Comparison of ENCODE assay signal across 13 cellular contexts in genomic region chr17:41692722-41693521, GRCh38. TPM values are rescaled to one million over a fixed set of nuclear protein-coding genes. Genes with fewer than 3 reads are reported as not detected.
A peak's percentile ranks its signal among the peaks of the same experiment; 100 is the strongest.
DNase-seq lines count a peak whose midpoint lies in the region; ATAC-seq and TF ChIP-seq lines count a peak whose summit lies in the region.
"Had no signal": no experiment of that assay in that cellular context is flagged by ENCODE, and none has a peak within 500 bp of the region (broad histone marks: within the 10 kb centered on the region; RNA-seq: fewer than 3 reads in every experiment).

No MANE protein-coding gene starts in this region.

- peak overlapping the region in 3 of 4 donors; percentile 39 to 100 (median 85) for H3K4me3 Mint-ChIP-seq in IgD-negative memory B cell
- peak overlapping the region; percentile 30 for H3K4me3 Mint-ChIP-seq in activated naive CD8-positive, alpha-beta T cell treated with anti-CD3 and anti-CD28 coated beads, Interleukin-2, amount 50 U/mL, for 24 hours
- peak overlapping the region in 5 of 10 donors; percentile 1 to 99 (median 94) for H3K4me3 Mint-ChIP-seq in naive thymus-derived CD4-positive, alpha-beta T cell

- no peaks in the 10 kb centered on the region for H3K27me3 Mint-ChIP-seq in IgD-negative memory B cell
- no peaks in the 10 kb centered on the region for H3K27me3 Mint-ChIP-seq in activated naive CD8-positive, alpha-beta T cell treated with anti-CD3 and anti-CD28 coated beads, Interleukin-2, amount 50 U/mL, for 24 hours
- H3K27me3 Mint-ChIP-seq in naive thymus-derived CD4-positive, alpha-beta T cell: peaks cover 0 to 9% (median 0%) of the 10 kb centered on the region in 5 donors

- H3K27ac ChIP-seq in naive thymus-derived CD4-positive, alpha-beta T cell (ENCODE audit: low read depth, low read length): no peak overlapping the region
- H3K27ac ChIP-seq in osteoblast (ENCODE audit: low read depth, low read length): no peak overlapping the region

- H3K36me3 Mint-ChIP-seq in IgD-negative memory B cell: peaks cover 7% of the 10 kb centered on the region
- peaks cover 57% of the 10 kb centered on the region for H3K36me3 Mint-ChIP-seq in activated naive CD8-positive, alpha-beta T cell treated with anti-CD3 and anti-CD28 coated beads, Interleukin-2, amount 50 U/mL, for 24 hours (ENCODE audit: low read depth)
- H3K36me3 Mint-ChIP-seq in naive thymus-derived CD4-positive, alpha-beta T cell: peaks cover 8 to 40% (median 37%) of the 10 kb centered on the region in 5 donors

- H3K27me3 ChIP-seq in naive thymus-derived CD4-positive, alpha-beta T cell (ENCODE audit: control insufficient read depth in 2 of 2, insufficient read depth in 2 of 2, low read length in 2 of 2): no peaks in the 10 kb centered on the region
- H3K27me3 ChIP-seq in osteoblast (ENCODE audit: insufficient read depth, low read length): no peaks in the 10 kb centered on the region

- H3K4me2 ChIP-seq in osteoblast (ENCODE audit: insufficient read depth, low read length): no peak overlapping the region

- DNase-seq in EH (ENCODE audit: low read depth): peak; percentile 21
- no peak for DNase-seq in activated naive CD8-positive, alpha-beta T cell treated with anti-CD3 and anti-CD28 coated beads, Interleukin-2, amount 50 U/mL, for 24 hours
- DNase-seq in naive thymus-derived CD4-positive, alpha-beta T cell: peak in 6 of 9 donors; percentile 24 to 39 (median 36)
- no peak for DNase-seq in osteoblast (ENCODE audit: insufficient read length, low spot score, missing footprints)
- DNase-seq in NCI-H1417 treated with DMSO at 0.1 percent for 48 hours (lab: John Stamatoyannopoulos, UW): no peak
- DNase-seq in activated CD4-positive, alpha-beta T cell treated with anti-CD3 and anti-CD28 coated beads for 1 hour: no peak
- DNase-seq: foreskin melanocyte, NCI-H510A treated with DMSO at 0.1 percent for 48 hours had no signal

- peaks cover 26% of the 10 kb centered on the region for H3K79me2 ChIP-seq in osteoblast (ENCODE audit: insufficient read depth, low read length)

- no peak overlapping the region for H3K4me3 ChIP-seq in naive thymus-derived CD4-positive, alpha-beta T cell (ENCODE audit: low read length)
- H3K4me3 ChIP-seq in osteoblast (ENCODE audit: insufficient read depth, low read length): no peak overlapping the region
- H3K4me3 ChIP-seq: lung had no signal

- CTCF ChIA-PET in naive thymus-derived CD4-positive, alpha-beta T cell (lab: Charles Lee): interaction anchor here (0.6 to 5.6 kb wide), 3 partner anchors 14 to 16 kb away, joined by 5 to 64 read pairs (median 5); no protein-coding TSS in a partner anchor

- peaks cover 34 to 66% (median 37%) of the 10 kb centered on the region in 3 experiments for H3K36me3 ChIP-seq in naive thymus-derived CD4-positive, alpha-beta T cell (ENCODE audit: control insufficient read depth in 2 of 3, insufficient read depth in 3 of 3, low read length in 3 of 3)
- H3K36me3 ChIP-seq in osteoblast (ENCODE audit: insufficient read depth, low read length): peaks cover 47% of the 10 kb centered on the region

- POLR2A ChIA-PET in naive thymus-derived CD4-positive, alpha-beta T cell (lab: Charles Lee): interaction anchor here (0.6 to 7.3 kb wide), 6 partner anchors 10 to 780 kb away, joined by 3 to 255 read pairs (median 6); no protein-coding TSS in a partner anchor

- H3K4me1 ChIP-seq in naive thymus-derived CD4-positive, alpha-beta T cell (ENCODE audit: control insufficient read depth in 2 of 2, insufficient read depth in 2 of 2, low read length in 2 of 2): peaks cover 20 to 24% of the 10 kb centered on the region in 2 donors
- H3K4me1 ChIP-seq in osteoblast (ENCODE audit: insufficient read depth, low read length): peaks cover 24% of the 10 kb centered on the region

- intact Hi-C loops in naive thymus-derived CD4-positive, alpha-beta T cell (cut with micrococcal nuclease): no loop called here

- H3K9me3 ChIP-seq in naive thymus-derived CD4-positive, alpha-beta T cell (ENCODE audit: control insufficient read depth in 2 of 3, low read length in 3 of 3): no peaks in the 10 kb centered on the region
- no peaks in the 10 kb centered on the region for H3K9me3 ChIP-seq in osteoblast (ENCODE audit: low read depth, low read length)

- H3K4me1 Mint-ChIP-seq in IgD-negative memory B cell: peaks cover 14 to 35% (median 27%) of the 10 kb centered on the region in 3 donors
- H3K4me1 Mint-ChIP-seq in activated naive CD8-positive, alpha-beta T cell treated with anti-CD3 and anti-CD28 coated beads, Interleukin-2, amount 50 U/mL, for 24 hours: peaks cover 38% of the 10 kb centered on the region
- H3K4me1 Mint-ChIP-seq in naive thymus-derived CD4-positive, alpha-beta T cell: peaks cover 15 to 53% (median 42%) of the 10 kb centered on the region in 7 donors

- no peak for ATAC-seq in activated naive CD8-positive, alpha-beta T cell treated with anti-CD3 and anti-CD28 coated beads, Interleukin-2, amount 50 U/mL, for 24 hours
- no peak for ATAC-seq in naive thymus-derived CD4-positive, alpha-beta T cell
- no peak for ATAC-seq in HG03045 (IDR thresholded peaks at IDR 0.05; ENCODE audit: unreplicated experiment)

- peak overlapping the region; percentile 76 to 100 (median 100) for H3K27ac Mint-ChIP-seq in IgD-negative memory B cell
- H3K27ac Mint-ChIP-seq in activated naive CD8-positive, alpha-beta T cell treated with anti-CD3 and anti-CD28 coated beads, Interleukin-2, amount 50 U/mL, for 24 hours: peak overlapping the region; percentile 24
- H3K27ac Mint-ChIP-seq in naive thymus-derived CD4-positive, alpha-beta T cell: peak overlapping the region in 8 of 9 donors; percentile 21 to 99 (median 50)

- no peak overlapping the region for H2AFZ ChIP-seq in osteoblast (ENCODE audit: low read length)

- no peak for TF ChIP-seq CTCF in osteoblast (IDR thresholded peaks at IDR 0.05; ENCODE audit: extremely low read depth, low read depth, low read length)

- H3K9me3 Mint-ChIP-seq in IgD-negative memory B cell: peaks cover 0 to 4% (median 0%) of the 10 kb centered on the region in 3 donors
- no peaks in the 10 kb centered on the region for H3K9me3 Mint-ChIP-seq in activated naive CD8-positive, alpha-beta T cell treated with anti-CD3 and anti-CD28 coated beads, Interleukin-2, amount 50 U/mL, for 24 hours
- H3K9me3 Mint-ChIP-seq in naive thymus-derived CD4-positive, alpha-beta T cell: peaks cover 0 to 47% (median 0%) of the 10 kb centered on the region in 11 donors

- peaks cover 39% of the 10 kb centered on the region for H4K20me1 ChIP-seq in osteoblast (ENCODE audit: insufficient read depth, low read length)

RNA-seq across cellular contexts. Expression of gene EIF1, which starts 4.2 kb away (rescaled TPM):
- polyA plus RNA-seq in IgD-negative memory B cell: 1,505 TPM
- total RNA-seq in naive thymus-derived CD4-positive, alpha-beta T cell: 1,000 to 10,000 TPM in 2 of 5 experiments, 100 to 1,000 TPM in 3; 710 to 2,222 (median 934) TPM
- polyA plus RNA-seq in naive thymus-derived CD4-positive, alpha-beta T cell: 1,000 to 10,000 TPM in 1 of 2 donors, 100 to 1,000 TPM in 1; 774 to 1,284 TPM
- 94.5 and 101 TPM in 2 replicates for total RNA-seq in osteoblast

RNA-seq across cellular contexts. Expression of gene GAST, which starts 19.2 kb away (rescaled TPM):
- not detected for polyA plus RNA-seq in IgD-negative memory B cell
- total RNA-seq in naive thymus-derived CD4-positive, alpha-beta T cell: not detected
- not detected for polyA plus RNA-seq in naive thymus-derived CD4-positive, alpha-beta T cell
- total RNA-seq in osteoblast: not detected in 2 replicates
- total RNA-seq: Daoy; lung; T-helper 1 cell treated with Interleukin-12 subunit alpha and Interleukin-12 subunit beta and Interleukin-4 antibody, amounts not matched to agents 30 ng/mL and 1 ng/mL, for 36 hours had no signal
- polyA plus RNA-seq: lung had no signal

RNA-seq across cellular contexts. Expression of gene HAP1, which starts 41.5 kb away (rescaled TPM):
- polyA plus RNA-seq in IgD-negative memory B cell: not detected
- total RNA-seq in naive thymus-derived CD4-positive, alpha-beta T cell: under 1 TPM in 1 of 5 experiments, not detected in 4; 0.08 TPM
- polyA plus RNA-seq in naive thymus-derived CD4-positive, alpha-beta T cell: not detected
- total RNA-seq in osteoblast: under 0.01 TPM in 1 of 2 replicates, not detected in the other

Comparison
In these comparisons a context has a peak if more than half of its experiments do, and no peak if none do; other contexts are left out.
1. DNase-seq: peak in EH (single experiment) and naive thymus-derived CD4-positive, alpha-beta T cell (6 of 9); none in activated naive CD8-positive, alpha-beta T cell treated with anti-CD3 and anti-CD28 coated beads, Interleukin-2, amount 50 U/mL, for 24 hours (single experiment), osteoblast (single experiment), NCI-H1417 treated with DMSO at 0.1 percent for 48 hours (single experiment) and activated CD4-positive, alpha-beta T cell treated with anti-CD3 and anti-CD28 coated beads for 1 hour (single experiment).
2. H3K27ac Mint-ChIP-seq: peak in every context shown above with its lines; median percentile 100 in IgD-negative memory B cell; 50 in naive thymus-derived CD4-positive, alpha-beta T cell; 24 in activated naive CD8-positive, alpha-beta T cell treated with anti-CD3 and anti-CD28 coated beads, Interleukin-2, amount 50 U/mL, for 24 hours.